22 cellular contexts compared by ENCODE assay signal in the genomic region with DNA sequence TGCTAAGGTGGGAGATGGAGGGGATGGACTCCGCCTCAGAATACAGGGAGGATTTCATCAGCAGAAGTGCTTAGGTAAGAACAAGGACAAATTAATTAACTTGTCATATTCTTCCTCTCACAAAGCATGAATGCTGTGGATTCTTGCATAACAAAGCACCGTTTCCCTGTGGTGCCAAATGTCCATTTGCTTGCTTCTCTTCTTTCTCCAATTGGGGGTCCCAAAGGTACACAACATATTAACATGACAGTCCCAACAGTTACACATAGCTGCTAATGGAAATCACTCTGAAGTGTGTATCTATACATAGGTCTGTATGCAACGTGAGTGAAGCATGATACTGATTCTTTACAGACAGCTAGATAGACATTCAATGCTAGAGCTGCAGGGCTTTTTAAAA.
DNase-seq lines count a peak whose midpoint lies in the region; ATAC-seq, FAIRE-seq and TF ChIP-seq lines count a peak whose summit lies in the region.
"Had no signal": no experiment of that assay in that cellular context is flagged by ENCODE, and none has a peak within 500 bp of the region (broad histone marks: within the 10 kb centered on the region; RNA-seq: fewer than 3 reads in every experiment).

No MANE protein-coding gene starts in this region.

- H2BK15ac ChIP-seq in H1 (ENCODE audit: low read length) = no peak overlapping the region; the same call in 1 of the 2 replicates

- H3K4ac ChIP-seq in H1 (replicated peaks; ENCODE audit: insufficient read length, low read depth, low read length) = no peak overlapping the region

- H2AFZ ChIP-seq in GM23338 (no peak overlapping the region), H1 (ENCODE audit: low read length) (no peak overlapping the region), neural cell (ENCODE audit: low read depth, low read length) (no peak overlapping the region)

- no peak overlapping the region for H3K4me3 ChIP-seq in GM23338
- no peak overlapping the region for H3K4me3 ChIP-seq in H1 (ENCODE audit: extremely low read depth in 1 of 4, insufficient read depth in 2 of 4, low read depth in 3 of 4, low read length in 4 of 4)
- no peak overlapping the region for H3K4me3 ChIP-seq in neural cell (ENCODE audit: low read length)
- H3K4me3 ChIP-seq in sigmoid colon = no peak overlapping the region
- H3K4me3 ChIP-seq: A549; BLaER1 treated with 17β-estradiol and CSF1 and Interleukin-3, amounts not matched to agents 10 nM and 100 nM had no signal

- no peak for TF ChIP-seq CTCF in GM23338 (conservative IDR thresholded peaks at IDR 0.05; ENCODE audit: low read depth in 2 of 2)
- no peak for TF ChIP-seq CTCF in H1 (IDR thresholded peaks at IDR 0.05; ENCODE audit: control extremely low read depth in 1 of 3, insufficient read depth in 1 of 3, low read depth in 1 of 3, low read length in 3 of 3)
- no peak for TF ChIP-seq CTCF in glutamatergic neuron (IDR thresholded peaks at IDR 0.05; ENCODE audit: partially characterized antibody, unreplicated experiment)
- TF ChIP-seq CTCF in neural cell (IDR thresholded peaks at IDR 0.05; ENCODE audit: poor library complexity, severe bottlenecking) = no peak
- TF ChIP-seq CTCF in sigmoid colon (IDR thresholded peaks at IDR 0.05) = no peak

- H2BK5ac ChIP-seq in H1 (ENCODE audit: low read depth, low read length) = no peak overlapping the region

- H4K20me1 ChIP-seq in GM23338 (replicated peaks; ENCODE audit: insufficient read depth) (no peaks in the 10 kb centered on the region), H1 (replicated peaks in 1 of 2; ENCODE audit: control insufficient read depth in 1 of 2, insufficient read depth in 2 of 2, low read length in 2 of 2) (no peaks in the 10 kb centered on the region), neural cell (ENCODE audit: insufficient read depth) (no peaks in the 10 kb centered on the region)
- H4K20me1 ChIP-seq: BLaER1 treated with 17β-estradiol and CSF1 and Interleukin-3, amounts not matched to agents 10 nM and 100 nM had no signal

- H3K79me2 ChIP-seq in GM23338 (replicated peaks; ENCODE audit: insufficient read depth) (no peaks in the 10 kb centered on the region), H1 (ENCODE audit: control insufficient read depth in 1 of 2, insufficient read depth in 2 of 2, low read length in 2 of 2) (no peaks in the 10 kb centered on the region), neural cell (replicated peaks; ENCODE audit: insufficient read depth, low read length) (no peaks in the 10 kb centered on the region)

- H3K4me1 ChIP-seq in GM23338 (ENCODE audit: insufficient read depth) (peaks cover 6% of the 10 kb centered on the region), H1 (replicated peaks in 1 of 4; ENCODE audit: control insufficient read depth in 3 of 4, insufficient read depth in 4 of 4, low read length in 3 of 4) (peaks cover 0 to 7% (median 5%) of the 10 kb centered on the region in 4 experiments; a peak in 3 of 7 replicates), sigmoid colon (no peaks in the 10 kb centered on the region)
- H3K4me1 ChIP-seq: A549, Caco-2 had no signal

- H3K36me3 Mint-ChIP-seq in GM23338 (ENCODE audit: low read depth) = peaks cover 4% of the 10 kb centered on the region
- peaks cover 4% of the 10 kb centered on the region for H3K36me3 Mint-ChIP-seq in glutamatergic neuron (ENCODE audit: unreplicated experiment)
- H3K36me3 Mint-ChIP-seq: CD8-positive, alpha-beta T cell had no signal

- no peaks in the 10 kb centered on the region for H3K79me1 ChIP-seq in H1 (ENCODE audit: low read depth, low read length)

- no peak overlapping the region for H2AK5ac ChIP-seq in H1 (ENCODE audit: low read depth, low read length)

- H2BK12ac ChIP-seq in H1 (ENCODE audit: low read depth, low read length) = peak overlapping the region; percentile 10; the same call in 1 of the 2 replicates

- no peak overlapping the region for H2BK120ac ChIP-seq in H1 (replicated peaks; ENCODE audit: low read depth, low read length)

- H3K4me1 Mint-ChIP-seq in GM23338 (peaks cover 18% of the 10 kb centered on the region), glutamatergic neuron (ENCODE audit: low read depth, unreplicated experiment) (peaks cover 30% of the 10 kb centered on the region)
- H3K4me1 Mint-ChIP-seq: B cell had no signal

- no peak overlapping the region; the same call in 1 of the 2 replicates for H3K18ac ChIP-seq in H1 (ENCODE audit: extremely low read depth, low read length)

- H3K9me3 ChIP-seq in H1 (ENCODE audit: insufficient read depth in 2 of 2, low read depth in 1 of 2, low read length in 1 of 2) (peaks cover 0 to 4% of the 10 kb centered on the region in 2 experiments; a peak in 1 of 4 replicates), neural cell (ENCODE audit: low read length) (no peaks in the 10 kb centered on the region), sigmoid colon (no peaks in the 10 kb centered on the region)
- H3K9me3 ChIP-seq: A549, Caco-2 had no signal

- H3K27ac ChIP-seq in GM23338 (ENCODE audit: low read depth) (no peak overlapping the region), H1 (ENCODE audit: low read depth, low read length) (no peak overlapping the region), neural cell (ENCODE audit: low read length) (no peak overlapping the region), sigmoid colon (no peak overlapping the region)
- H3K27ac ChIP-seq: 22Rv1; A549; BLaER1 treated with 17β-estradiol and CSF1 and Interleukin-3, amounts not matched to agents 10 nM and 100 nM; C4-2B had no signal

- CTCF ChIA-PET in H1 (lab: Charles Lee; ENCODE audit: partially characterized antibody) = interaction anchor here (0.6 kb wide), 1 partner anchor 222 kb away, joined by 3 read pairs; no protein-coding TSS in a partner anchor

- peaks cover 5% of the 10 kb centered on the region; the same call in 2 of the 3 replicates for H3K9me3 Mint-ChIP-seq in GM23338
- H3K9me3 Mint-ChIP-seq in glutamatergic neuron (ENCODE audit: unreplicated experiment) = peaks cover 18% of the 10 kb centered on the region
- H3K9me3 Mint-ChIP-seq: CD8-positive, alpha-beta T cell had no signal

- H3K4me2 ChIP-seq in GM23338 (peak overlapping the region; percentile 44; the same call in 1 of the 2 replicates), H1 (ENCODE audit: insufficient read depth in 1 of 2, low read depth in 2 of 2, low read length in 2 of 2) (0 out of 4 replicates have a peak overlapping the region, but pooled peaks of 1 of the 2 experiments have one; percentile 29), neural cell (ENCODE audit: low read length) (no peak overlapping the region)
- H3K4me2 ChIP-seq: A549; BLaER1 treated with 17β-estradiol and CSF1 and Interleukin-3, amounts not matched to agents 10 nM and 100 nM had no signal

- H3K27me3 Mint-ChIP-seq in GM23338 (ENCODE audit: insufficient read depth, low read depth, poor library complexity) = peaks cover 7% of the 10 kb centered on the region
- H3K27me3 Mint-ChIP-seq in glutamatergic neuron (ENCODE audit: unreplicated experiment) = peaks cover 7% of the 10 kb centered on the region
- H3K27me3 Mint-ChIP-seq: CD4-positive, alpha-beta T cell had no signal

- H2BK20ac ChIP-seq in H1 (ENCODE audit: low read length) = no peak overlapping the region

- peaks cover 19% of the 10 kb centered on the region for H3K9me2 ChIP-seq in GM23338 (ENCODE audit: insufficient read depth)
- H3K9me2 ChIP-seq in neural cell (ENCODE audit: insufficient read depth, low read length) = no peaks in the 10 kb centered on the region

- H3F3A ChIP-seq in GM23338 (replicated peaks; ENCODE audit: low read depth) (no peaks in the 10 kb centered on the region), neural cell (ENCODE audit: insufficient read depth, low read length, poor library complexity, severe bottlenecking) (no peaks in the 10 kb centered on the region)

- no peaks in the 10 kb centered on the region for H3K23me2 ChIP-seq in H1 (ENCODE audit: low read depth, low read length)

- H3K27ac Mint-ChIP-seq in GM23338 = no peak overlapping the region
- peak overlapping the region; percentile 76 for H3K27ac Mint-ChIP-seq in glutamatergic neuron (ENCODE audit: unreplicated experiment)
- H3K27ac Mint-ChIP-seq: B cell; CD4-positive, alpha-beta T cell; CD8-positive, alpha-beta T cell had no signal

- FAIRE-seq in H1 (lab: Jason Lieb, UNC) = peak; percentile 39
- FAIRE-seq: A549, D721Med, GM12891, GM19239 had no signal

- no peaks in the 10 kb centered on the region for H3K36me3 ChIP-seq in GM23338 (ENCODE audit: insufficient read depth)
- no peaks in the 10 kb centered on the region for H3K36me3 ChIP-seq in H1 (ENCODE audit: control insufficient read depth in 2 of 4, insufficient read depth in 4 of 4, low read length in 3 of 4)
- H3K36me3 ChIP-seq in neural cell (ENCODE audit: insufficient read depth, low read length) = no peaks in the 10 kb centered on the region
- no peaks in the 10 kb centered on the region for H3K36me3 ChIP-seq in sigmoid colon
- H3K36me3 ChIP-seq: BLaER1 treated with 17β-estradiol and CSF1 and Interleukin-3, amounts not matched to agents 10 nM and 100 nM had no signal

- WGBS in H1 (ENCODE audit: extremely low coverage in 1 of 2, insufficient coverage in 1 of 2, insufficient read length in 1 of 2, insufficient replicate concordance in 2 of 2, low coverage in 1 of 2, low lambda C conversion rate in 2 of 2, missing lambda C conversion rate in 1 of 2), 2 experiments = 77% methylated on average over 3 of the region's 3 CpGs; no CpG with 5 or more reads in 1 of the 2 experiments
- WGBS in sigmoid colon, 2 donors = 83 to 84% methylated on average over 3 of the region's 3 CpGs

- H3K27me3 ChIP-seq in GM23338 (ENCODE audit: insufficient read depth) = no peaks in the 10 kb centered on the region
- H3K27me3 ChIP-seq in H1 (replicated peaks in 1 of 4; ENCODE audit: control insufficient read depth in 3 of 4, extremely low read depth in 1 of 4, insufficient read depth in 3 of 4, low read length in 3 of 4) = no peaks in the 10 kb centered on the region
- H3K27me3 ChIP-seq in neural cell (ENCODE audit: insufficient read depth, low read depth, low read length) = no peaks in the 10 kb centered on the region
- H3K27me3 ChIP-seq in sigmoid colon = no peaks in the 10 kb centered on the region
- H3K27me3 ChIP-seq: BLaER1 treated with 17β-estradiol and CSF1 and Interleukin-3, amounts not matched to agents 10 nM and 100 nM had no signal

- TF ChIP-seq POLR2A in H1 (IDR thresholded peaks at IDR 0.05; ENCODE audit: control extremely low read depth in 1 of 2, low read depth in 2 of 2, low read length in 2 of 2) = no peak
- TF ChIP-seq POLR2A in erythroblast (IDR thresholded peaks at IDR 0.05; ENCODE audit: low read length) = no peak
- no peak for TF ChIP-seq POLR2A in sigmoid colon (IDR thresholded peaks at IDR 0.05)

- TF ChIP-seq EP300 in H1 (IDR thresholded peaks at IDR 0.05; ENCODE audit: borderline replicate concordance in 1 of 2, low read depth in 2 of 2, low read length in 2 of 2) (no peak), neural cell (conservative IDR thresholded peaks at IDR 0.05; ENCODE audit: poor library complexity, severe bottlenecking) (peak; percentile 21), sigmoid colon (IDR thresholded peaks at IDR 0.05) (no peak)

- intact Hi-C loops in sigmoid colon (cut with DNase I) = no loop called here

- ATAC-seq in GM23338 = no peak
- ATAC-seq: A549; CD8-positive, alpha-beta T cell had no signal

- no peak overlapping the region for H4K5ac ChIP-seq in H1 (ENCODE audit: insufficient read length, low read depth, low read length)

- H3K23ac ChIP-seq in H1 (ENCODE audit: insufficient read length) = no peak overlapping the region

- DNase-seq in GM23338 (ENCODE audit: low spot score) (peak; percentile 16), H1 (ENCODE audit: low read depth in 1 of 2, low spot score in 2 of 2) (no peak), glutamatergic neuron (no peak), erythroblast (lab: John Stamatoyannopoulos, UW) (no peak), NCI-H1417 treated with DMSO at 0.1 percent for 48 hours (lab: John Stamatoyannopoulos, UW) (no peak), sigmoid colon (no peak)
- DNase-seq: AML-193; Caco-2; Calu3; CD4-positive, alpha-beta T cell; CD8-positive, alpha-beta T cell; DMS79 treated with DMSO at 0.1 percent for 48 hours; GF-D8 had no signal

- no peak overlapping the region for H4K8ac ChIP-seq in H1 (ENCODE audit: extremely low read depth, insufficient read depth, low read length)

- H3K9ac ChIP-seq in H1 (replicated peaks in 1 of 4; ENCODE audit: extremely low read depth in 1 of 4, low read depth in 3 of 4, low read length in 3 of 4) = no peak overlapping the region
- H3K9ac ChIP-seq in neural cell (ENCODE audit: low read length) = no peak overlapping the region
- H3K9ac ChIP-seq: BLaER1 treated with 17β-estradiol and CSF1 and Interleukin-3, amounts not matched to agents 10 nM and 100 nM had no signal

- TF ChIP-seq RAD21 in H1 (IDR thresholded peaks at IDR 0.05 in 1 of 2, conservative IDR thresholded peaks at IDR 0.05 in 1 of 2; ENCODE audit: low read depth in 2 of 2, low read length in 2 of 2) (no peak), neural cell (conservative IDR thresholded peaks at IDR 0.05) (no peak)

- H3K4me3 Mint-ChIP-seq in GM23338 (no peak overlapping the region), glutamatergic neuron (ENCODE audit: unreplicated experiment) (no peak overlapping the region)
- H3K4me3 Mint-ChIP-seq: B cell; CD4-positive, alpha-beta T cell; CD8-positive, alpha-beta T cell had no signal

- no peak overlapping the region for H3K14ac ChIP-seq in H1 (ENCODE audit: insufficient read length)

- POLR2A ChIA-PET in H1 (lab: Charles Lee; ENCODE audit: partially characterized antibody) = interaction anchor here (1.5 kb wide), 1 partner anchor 9 kb away, joined by 6 read pairs; no protein-coding TSS in a partner anchor

- no peak overlapping the region for H4K91ac ChIP-seq in H1 (replicated peaks; ENCODE audit: insufficient read length, low read length)

- H3K56ac ChIP-seq in H1 (replicated peaks; ENCODE audit: insufficient read length, low read depth, low read length) = no peak overlapping the region
